ENCODE assay signal across 17 cellular contexts in genomic region chr3:11739712-11740111, GRCh38.
"Had no signal": no experiment of that assay in that cellular context is flagged by ENCODE, and none has a peak within 500 bp of the region (broad histone marks: within the 10 kb centered on the region; RNA-seq: fewer than 3 reads in every experiment).

No MANE protein-coding gene starts in this region.

- DNase-seq: activated CD4-positive, alpha-beta T cell treated with anti-CD3 and anti-CD28 coated beads, Interleukin-2, amount 50 U/mL, for 4 hours; activated CD8-positive, alpha-beta memory T cell treated with anti-CD3 and anti-CD28 coated beads for 24 hours; activated CD8-positive, alpha-beta memory T cell treated with anti-CD3 and anti-CD28 coated beads, Interleukin-2, amount 50 U/mL, for 4 hours; activated T-cell treated with anti-CD3 and anti-CD28 coated beads, Interleukin-2, amount 50 U/mL, for 24 hours; adrenal gland; colonic mucosa; left lung; pancreas; stimulated activated CD4-positive, alpha-beta T cell treated with anti-CD3 and anti-CD28 coated beads, Interleukin-4, amount 100 ng/mL, for 1 hour; stimulated activated naive CD4-positive, alpha-beta T cell treated with Interleukin-2 at 50 U/mL for 16 hours; T-helper 1 cell; T-helper 9 cell; thyroid gland had no signal

- ATAC-seq: activated naive CD4-positive, alpha-beta T cell treated with anti-CD3 and anti-CD28 coated beads, Interleukin-2, amount 50 U/mL, for 72 hours; activated T-helper 17 cell treated with anti-CD3 and anti-CD28 coated beads, Interleukin-2, amount 50 U/mL, for 72 hours; left lung; pancreas had no signal

- H3K4me3 ChIP-seq: adrenal gland, ascending aorta, colonic mucosa, esophagus muscularis mucosa, left lung, pancreas, thyroid gland had no signal
